ENCODE assay signal across 11 cellular contexts in the genomic region with DNA sequence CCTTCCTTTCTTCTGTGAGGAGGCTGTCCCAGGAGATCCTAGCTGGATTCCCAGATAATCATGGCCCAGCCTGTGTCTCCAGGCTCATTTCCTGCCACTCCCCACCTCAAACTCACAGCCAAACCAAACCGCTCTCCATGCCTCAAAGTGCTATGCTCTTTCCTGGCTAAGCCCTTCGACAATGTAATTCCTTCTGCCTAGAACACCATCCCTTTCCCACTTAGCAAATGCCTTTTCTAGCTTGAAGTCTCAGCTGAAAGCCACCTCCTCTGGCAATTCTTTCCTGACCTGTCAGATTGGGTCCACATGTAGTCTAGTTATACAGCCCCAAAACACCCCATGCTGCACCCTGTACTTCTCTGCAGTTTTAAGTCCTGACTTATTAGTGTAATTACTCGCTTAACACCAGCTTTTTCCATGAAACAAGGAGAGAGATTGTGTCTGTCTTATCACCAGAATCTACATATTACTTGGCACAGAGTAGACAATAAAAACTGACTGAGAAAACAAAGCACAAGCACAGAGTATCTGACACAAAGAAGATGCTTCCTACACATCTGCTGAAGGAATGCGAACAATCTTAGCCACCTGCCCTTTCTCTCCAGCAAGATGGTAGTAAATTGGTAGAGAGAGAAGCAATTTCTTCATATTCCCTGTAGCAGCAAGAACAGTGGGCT. TPM values are rescaled to one million over a fixed set of nuclear protein-coding genes. Genes with fewer than 3 reads are reported as not detected.
A peak's percentile ranks its signal among the peaks of the same experiment; 100 is the strongest.
DNase-seq lines count a peak whose midpoint lies in the region; ATAC-seq, FAIRE-seq and TF ChIP-seq lines count a peak whose summit lies in the region.
"Had no signal": no experiment of that assay in that cellular context is flagged by ENCODE, and none has a peak within 500 bp of the region (broad histone marks: within the 10 kb centered on the region; RNA-seq: fewer than 3 reads in every experiment).

No MANE protein-coding gene starts in this region.

- no peak for TF ChIP-seq RAD21 in H1 (IDR thresholded peaks at IDR 0.05 in 1 of 2, conservative IDR thresholded peaks at IDR 0.05 in 1 of 2; ENCODE audit: low read depth in 2 of 2, low read length in 2 of 2)

- peak overlapping the region; percentile 21 for H3K27ac Mint-ChIP-seq in activated naive CD4-positive, alpha-beta T cell treated with anti-CD3 and anti-CD28 coated beads, Interleukin-2, amount 10 ng/mL, durations not matched to agents 7 days and 5 days
- H3K27ac Mint-ChIP-seq in activated naive CD4-positive, alpha-beta T cell treated with anti-CD3 and anti-CD28 coated beads, Interleukin-2, amount 50 U/mL, for 72 hours, result peak overlapping the region in 1 of 2 donors; percentile 39
- H3K27ac Mint-ChIP-seq in memory B cell, result peak overlapping the region; percentile 7

- ATAC-seq in activated naive CD4-positive, alpha-beta T cell treated with anti-CD3 and anti-CD28 coated beads, Interleukin-2, amount 50 U/mL, for 72 hours, result no peak
- ATAC-seq in memory B cell (ENCODE audit: low read depth) (no peak), upper lobe of left lung (ENCODE audit: low FRiP score in 2 of 2) (peak in 1 of 2 donors; percentile 30), GM21367 (IDR thresholded peaks at IDR 0.05; ENCODE audit: unreplicated experiment) (no peak), HG02798 (IDR thresholded peaks at IDR 0.05; ENCODE audit: poor library complexity, unreplicated experiment) (no peak), GM21529 (IDR thresholded peaks at IDR 0.05; ENCODE audit: unreplicated experiment) (no peak)

- H3K4me3 Mint-ChIP-seq in activated naive CD4-positive, alpha-beta T cell treated with anti-CD3 and anti-CD28 coated beads, Interleukin-2, amount 10 ng/mL, durations not matched to agents 7 days and 5 days, result no peak overlapping the region
- H3K4me3 Mint-ChIP-seq in memory B cell, result peak overlapping the region; percentile 43

- H3K56ac ChIP-seq in H1 (replicated peaks; ENCODE audit: insufficient read length, low read depth, low read length), result no peak overlapping the region

- H2BK20ac ChIP-seq in H1 (ENCODE audit: low read length), result 0 out of 2 replicates have a peak overlapping the region, but pooled peaks have one; percentile 29

- no peak for DNase-seq in activated naive CD4-positive, alpha-beta T cell treated with anti-CD3 and anti-CD28 coated beads, Interleukin-2, amount 10 ng/mL, durations not matched to agents 7 days and 5 days
- no peak for DNase-seq in activated naive CD4-positive, alpha-beta T cell treated with anti-CD3 and anti-CD28 coated beads, Interleukin-2, amount 50 U/mL, for 72 hours (ENCODE audit: low spot score in 2 of 2)
- DNase-seq in H1 (ENCODE audit: low read depth in 1 of 2, low spot score in 2 of 2), result no peak
- DNase-seq in memory B cell (ENCODE audit: low spot score in 2 of 2), result no peak
- DNase-seq in upper lobe of left lung, result no peak
- DNase-seq: activated naive CD4-positive, alpha-beta T cell treated with Interleukin-2 at 50 U/mL for 16 hours; NCI-H1694 had no signal

- H3K4me1 ChIP-seq in H1 (replicated peaks in 1 of 4; ENCODE audit: control insufficient read depth in 3 of 4, insufficient read depth in 4 of 4, low read length in 3 of 4) (peaks cover 3 to 22% (median 11%) of the 10 kb centered on the region in 4 experiments), upper lobe of left lung (peaks cover 54 to 78% (median 63%) of the 10 kb centered on the region in 4 donors)

- H3K18ac ChIP-seq in H1 (ENCODE audit: extremely low read depth, low read length), result no peak overlapping the region

- peaks cover 16% of the 10 kb centered on the region; the same call in 1 of the 2 replicates for H3K79me1 ChIP-seq in H1 (ENCODE audit: low read depth, low read length)

- TF ChIP-seq EP300 in H1 (IDR thresholded peaks at IDR 0.05; ENCODE audit: borderline replicate concordance in 1 of 2, low read depth in 2 of 2, low read length in 2 of 2), result no peak
- TF ChIP-seq EP300 in upper lobe of left lung (IDR thresholded peaks at IDR 0.05), result no peak

- H2AK5ac ChIP-seq in H1 (ENCODE audit: low read depth, low read length), result peak overlapping the region; percentile 84

- no peak overlapping the region for H2AFZ ChIP-seq in H1 (ENCODE audit: low read length)

- peak overlapping the region; percentile 15 to 25; a peak in 1 of 4 replicates for H3K4me2 ChIP-seq in H1 (ENCODE audit: insufficient read depth in 1 of 2, low read depth in 2 of 2, low read length in 2 of 2)

- peaks cover 5% of the 10 kb centered on the region for H3K23me2 ChIP-seq in H1 (ENCODE audit: low read depth, low read length)

- H3K27me3 Mint-ChIP-seq in activated naive CD4-positive, alpha-beta T cell treated with anti-CD3 and anti-CD28 coated beads, Interleukin-2, amount 10 ng/mL, durations not matched to agents 7 days and 5 days, result no peaks in the 10 kb centered on the region
- no peaks in the 10 kb centered on the region for H3K27me3 Mint-ChIP-seq in memory B cell

- no peak overlapping the region for H4K5ac ChIP-seq in H1 (ENCODE audit: insufficient read length, low read depth, low read length)

- H3K36me3 Mint-ChIP-seq in activated naive CD4-positive, alpha-beta T cell treated with anti-CD3 and anti-CD28 coated beads, Interleukin-2, amount 10 ng/mL, durations not matched to agents 7 days and 5 days, result peaks cover 41% of the 10 kb centered on the region
- peaks cover 17 to 19% of the 10 kb centered on the region in 2 donors for H3K36me3 Mint-ChIP-seq in activated naive CD4-positive, alpha-beta T cell treated with anti-CD3 and anti-CD28 coated beads, Interleukin-2, amount 50 U/mL, for 72 hours
- H3K36me3 Mint-ChIP-seq in memory B cell, result peaks cover 15% of the 10 kb centered on the region

- H4K8ac ChIP-seq in H1 (ENCODE audit: extremely low read depth, insufficient read depth, low read length), result no peak overlapping the region

- peaks cover 48% of the 10 kb centered on the region for H3K4me1 Mint-ChIP-seq in activated naive CD4-positive, alpha-beta T cell treated with anti-CD3 and anti-CD28 coated beads, Interleukin-2, amount 10 ng/mL, durations not matched to agents 7 days and 5 days
- peaks cover 58% of the 10 kb centered on the region for H3K4me1 Mint-ChIP-seq in memory B cell

- no peak overlapping the region; a peak in 1 of 7 replicates for H3K9ac ChIP-seq in H1 (replicated peaks in 1 of 4; ENCODE audit: extremely low read depth in 1 of 4, low read depth in 3 of 4, low read length in 3 of 4)

- H3K14ac ChIP-seq in H1 (ENCODE audit: insufficient read length), result no peak overlapping the region

- peaks cover 0 to 75% of the 10 kb centered on the region in 2 experiments; a peak in 3 of 4 replicates for H3K79me2 ChIP-seq in H1 (ENCODE audit: control insufficient read depth in 1 of 2, insufficient read depth in 2 of 2, low read length in 2 of 2)

- H2BK12ac ChIP-seq in H1 (ENCODE audit: low read depth, low read length), result 0 out of 2 replicates have a peak overlapping the region, but pooled peaks have one; percentile 27

- 83% methylated on average over 4 of the region's 4 CpGs; no CpG with 5 or more reads in 1 of the 2 experiments for WGBS in H1 (ENCODE audit: extremely low coverage in 1 of 2, insufficient coverage in 1 of 2, insufficient read length in 1 of 2, insufficient replicate concordance in 2 of 2, low coverage in 1 of 2, low lambda C conversion rate in 2 of 2, missing lambda C conversion rate in 1 of 2), 2 experiments
- WGBS in upper lobe of left lung, 2 donors, result 54 to 55% methylated on average over 4 of the region's 4 CpGs

- H3K36me3 ChIP-seq in H1 (ENCODE audit: control insufficient read depth in 2 of 4, insufficient read depth in 4 of 4, low read length in 3 of 4), result no peaks in the 10 kb centered on the region; a peak in 1 of 8 replicates
- H3K36me3 ChIP-seq in upper lobe of left lung, result no peaks in the 10 kb centered on the region

- no peak overlapping the region for H3K27ac ChIP-seq in H1 (ENCODE audit: low read depth, low read length)
- peak overlapping the region; percentile 60 to 76 (median 71) for H3K27ac ChIP-seq in upper lobe of left lung

- no peak for TF ChIP-seq CTCF in H1 (IDR thresholded peaks at IDR 0.05; ENCODE audit: control extremely low read depth in 1 of 3, insufficient read depth in 1 of 3, low read depth in 1 of 3, low read length in 3 of 3)
- TF ChIP-seq CTCF in upper lobe of left lung (IDR thresholded peaks at IDR 0.05), result no peak

- no peak for FAIRE-seq in H1 (lab: Jason Lieb, UNC)

- no peak overlapping the region for H2BK120ac ChIP-seq in H1 (replicated peaks; ENCODE audit: low read depth, low read length)

- H3K4me3 ChIP-seq in H1 (ENCODE audit: extremely low read depth in 1 of 4, insufficient read depth in 2 of 4, low read depth in 3 of 4, low read length in 4 of 4) (no peak overlapping the region), upper lobe of left lung (peak overlapping the region in 1 of 4 donors; percentile 9)

- H3K4ac ChIP-seq in H1 (replicated peaks; ENCODE audit: insufficient read length, low read depth, low read length), result no peak overlapping the region

- H3K23ac ChIP-seq in H1 (ENCODE audit: insufficient read length), result no peak overlapping the region

- H4K91ac ChIP-seq in H1 (replicated peaks; ENCODE audit: insufficient read length, low read length), result no peak overlapping the region

- H2BK5ac ChIP-seq in H1 (ENCODE audit: low read depth, low read length), result peak overlapping the region; percentile 52; the same call in 1 of the 2 replicates

- H3K9me3 Mint-ChIP-seq in activated naive CD4-positive, alpha-beta T cell treated with anti-CD3 and anti-CD28 coated beads, Interleukin-2, amount 10 ng/mL, durations not matched to agents 7 days and 5 days, result no peaks in the 10 kb centered on the region
- H3K9me3 Mint-ChIP-seq in activated naive CD4-positive, alpha-beta T cell treated with anti-CD3 and anti-CD28 coated beads, Interleukin-2, amount 50 U/mL, for 72 hours, result no peaks in the 10 kb centered on the region
- H3K9me3 Mint-ChIP-seq in memory B cell, result no peaks in the 10 kb centered on the region

- H3K9me3 ChIP-seq in H1 (ENCODE audit: insufficient read depth in 2 of 2, low read depth in 1 of 2, low read length in 1 of 2) (no peaks in the 10 kb centered on the region), upper lobe of left lung (no peaks in the 10 kb centered on the region)

- peaks cover 7 to 30% of the 10 kb centered on the region in 2 experiments for H4K20me1 ChIP-seq in H1 (replicated peaks in 1 of 2; ENCODE audit: control insufficient read depth in 1 of 2, insufficient read depth in 2 of 2, low read length in 2 of 2)

- TF ChIP-seq POLR2A in H1 (IDR thresholded peaks at IDR 0.05; ENCODE audit: control extremely low read depth in 1 of 2, low read depth in 2 of 2, low read length in 2 of 2), result no peak
- no peak for TF ChIP-seq POLR2A in upper lobe of left lung (IDR thresholded peaks at IDR 0.05)

- no peak overlapping the region for H2BK15ac ChIP-seq in H1 (ENCODE audit: low read length)

- POLR2A ChIA-PET in H1 (lab: Charles Lee; ENCODE audit: partially characterized antibody), result interaction anchor here (1.0 to 2.9 kb wide), 3 partner anchors 11 to 118 kb away, joined by 3 to 18 read pairs (median 3); no protein-coding TSS in a partner anchor

- CTCF ChIA-PET in activated naive CD4-positive, alpha-beta T cell treated with anti-CD3 and anti-CD28 coated beads, Interleukin-2, amount 10 ng/mL, durations not matched to agents 7 days and 5 days (lab: Charles Lee), result interaction anchor here (1.8 kb wide), 1 partner anchor 11 kb away, joined by 6 read pairs; no protein-coding TSS in a partner anchor
- CTCF ChIA-PET in H1 (lab: Charles Lee; ENCODE audit: partially characterized antibody), result interaction anchor here (0.8 to 4.1 kb wide), 4 partner anchors 8 to 190 kb away, joined by 4 to 20 read pairs (median 4); no protein-coding TSS in a partner anchor

- H3K27me3 ChIP-seq in H1 (replicated peaks in 1 of 4; ENCODE audit: control insufficient read depth in 3 of 4, extremely low read depth in 1 of 4, insufficient read depth in 3 of 4, low read length in 3 of 4), result no peaks in the 10 kb centered on the region
- H3K27me3 ChIP-seq in upper lobe of left lung, result no peaks in the 10 kb centered on the region

RNA-seq across cellular contexts. Expression of gene TRIM26, which starts 5.4 kb away (rescaled TPM):
- 10 to 100 TPM; 41.3 to 43.0 TPM for total RNA-seq in activated naive CD4-positive, alpha-beta T cell treated with anti-CD3 and anti-CD28 coated beads, Interleukin-2, amount 50 U/mL, for 72 hours
- total RNA-seq in H1 (2021; fragmentation: NEBNext Ultra II Directional; extraction: Animal tissue kit (Norgen Biotek cat#: 25700)), result 30.7 and 32.3 TPM in 2 replicates
- polyA plus RNA-seq in H1 (2011; rRNA removed), result 21.5 and 25.8 TPM in 2 replicates
- polyA plus RNA-seq in H1 (2011; cell fraction: cytosol; rRNA removed), result 29.3 TPM
- 29.9 TPM for polyA plus RNA-seq in H1 (2011; cell fraction: nucleus; rRNA removed)
- polyA plus RNA-seq in H1 (2012, experiment 1 of 2), result 28.2 to 41.8 TPM (median 29.9 TPM) in 4 replicates
- 33.4 TPM for polyA plus RNA-seq in H1 (2012, experiment 2 of 2)
- polyA plus RNA-seq in H1 (2013, experiment 1 of 2), result 17.5 TPM
- 16.8 TPM for polyA plus RNA-seq in H1 (2013, experiment 2 of 2)
- polyA minus RNA-seq in H1 (2011; rRNA and poly(A)+ RNA removed), result 27.4 and 33.6 TPM in 2 replicates
- polyA minus RNA-seq in H1 (2011; cell fraction: cytosol; rRNA and poly(A)+ RNA removed), result 14.1 TPM
- 21.9 TPM for polyA minus RNA-seq in H1 (2011; cell fraction: nucleus; rRNA and poly(A)+ RNA removed)
- 10 to 100 TPM; 38.4 to 67.1 (median 53.8) TPM for total RNA-seq in upper lobe of left lung

RNA-seq across cellular contexts. Expression of gene TRIM15, which starts 44.4 kb away (rescaled TPM):
- total RNA-seq in activated naive CD4-positive, alpha-beta T cell treated with anti-CD3 and anti-CD28 coated beads, Interleukin-2, amount 50 U/mL, for 72 hours, result 1 to 10 TPM in 1 of 2 donors, not detected in 1; 1.6 TPM
- total RNA-seq in H1 (2021; fragmentation: NEBNext Ultra II Directional; extraction: Animal tissue kit (Norgen Biotek cat#: 25700)), result 0.48 and 0.54 TPM in 2 replicates
- 0.18 and 0.19 TPM in 2 replicates for polyA plus RNA-seq in H1 (2011; rRNA removed)
- polyA plus RNA-seq in H1 (2011; cell fraction: cytosol; rRNA removed), result 0.30 TPM
- polyA plus RNA-seq in H1 (2011; cell fraction: nucleus; rRNA removed), result 0.31 TPM
- polyA plus RNA-seq in H1 (2012, experiment 1 of 2), result 0.09 to 0.20 TPM (median 0.13 TPM) in 3 of 4 replicates, not detected in the other
- 0.12 TPM for polyA plus RNA-seq in H1 (2012, experiment 2 of 2)
- 0.16 TPM for polyA plus RNA-seq in H1 (2013, experiment 1 of 2)
- polyA plus RNA-seq in H1 (2013, experiment 2 of 2), result 0.20 TPM
- 0.07 and 0.22 TPM in 2 replicates for polyA minus RNA-seq in H1 (2011; rRNA and poly(A)+ RNA removed)
- polyA minus RNA-seq in H1 (2011; cell fraction: cytosol; rRNA and poly(A)+ RNA removed), result not detected
- 0.70 TPM for polyA minus RNA-seq in H1 (2011; cell fraction: nucleus; rRNA and poly(A)+ RNA removed)
- 1 to 10 TPM in 1 of 6 donors, under 1 TPM in 1, not detected in 4; 0.30 to 1.0 TPM for total RNA-seq in upper lobe of left lung
- polyA plus RNA-seq: AG04450 had no signal

RNA-seq across cellular contexts. Expression of gene TRIM10, which starts 46.7 kb away (rescaled TPM):
- total RNA-seq in activated naive CD4-positive, alpha-beta T cell treated with anti-CD3 and anti-CD28 coated beads, Interleukin-2, amount 50 U/mL, for 72 hours, result under 1 TPM in 1 of 2 donors, not detected in 1; 0.70 TPM
- total RNA-seq in H1 (2021; fragmentation: NEBNext Ultra II Directional; extraction: Animal tissue kit (Norgen Biotek cat#: 25700)), result not detected in 2 replicates
- 0.06 and 0.08 TPM in 2 replicates for polyA plus RNA-seq in H1 (2011; rRNA removed)
- polyA plus RNA-seq in H1 (2011; cell fraction: cytosol; rRNA removed), result 0.12 TPM
- polyA plus RNA-seq in H1 (2011; cell fraction: nucleus; rRNA removed), result 0.07 TPM
- polyA plus RNA-seq in H1 (2012, experiment 1 of 2), result 0.05 to 0.09 TPM (median 0.06 TPM) in 3 of 4 replicates, not detected in the other
- polyA plus RNA-seq in H1 (2012, experiment 2 of 2), result not detected
- polyA plus RNA-seq in H1 (2013, experiment 1 of 2), result not detected
- polyA plus RNA-seq in H1 (2013, experiment 2 of 2), result 0.04 TPM
- 0.12 TPM in 1 of 2 replicates, not detected in the other for polyA minus RNA-seq in H1 (2011; rRNA and poly(A)+ RNA removed)
- not detected for polyA minus RNA-seq in H1 (2011; cell fraction: cytosol; rRNA and poly(A)+ RNA removed)
- not detected for polyA minus RNA-seq in H1 (2011; cell fraction: nucleus; rRNA and poly(A)+ RNA removed)
- total RNA-seq in upper lobe of left lung, result 1 to 10 TPM in 1 of 6 donors, under 1 TPM in 3, not detected in 2; 0.07 to 1.4 (median 0.13) TPM
- polyA plus RNA-seq: AG04450 had no signal
